ENCODE assay signal across 1 cellular context in the genomic region with DNA sequence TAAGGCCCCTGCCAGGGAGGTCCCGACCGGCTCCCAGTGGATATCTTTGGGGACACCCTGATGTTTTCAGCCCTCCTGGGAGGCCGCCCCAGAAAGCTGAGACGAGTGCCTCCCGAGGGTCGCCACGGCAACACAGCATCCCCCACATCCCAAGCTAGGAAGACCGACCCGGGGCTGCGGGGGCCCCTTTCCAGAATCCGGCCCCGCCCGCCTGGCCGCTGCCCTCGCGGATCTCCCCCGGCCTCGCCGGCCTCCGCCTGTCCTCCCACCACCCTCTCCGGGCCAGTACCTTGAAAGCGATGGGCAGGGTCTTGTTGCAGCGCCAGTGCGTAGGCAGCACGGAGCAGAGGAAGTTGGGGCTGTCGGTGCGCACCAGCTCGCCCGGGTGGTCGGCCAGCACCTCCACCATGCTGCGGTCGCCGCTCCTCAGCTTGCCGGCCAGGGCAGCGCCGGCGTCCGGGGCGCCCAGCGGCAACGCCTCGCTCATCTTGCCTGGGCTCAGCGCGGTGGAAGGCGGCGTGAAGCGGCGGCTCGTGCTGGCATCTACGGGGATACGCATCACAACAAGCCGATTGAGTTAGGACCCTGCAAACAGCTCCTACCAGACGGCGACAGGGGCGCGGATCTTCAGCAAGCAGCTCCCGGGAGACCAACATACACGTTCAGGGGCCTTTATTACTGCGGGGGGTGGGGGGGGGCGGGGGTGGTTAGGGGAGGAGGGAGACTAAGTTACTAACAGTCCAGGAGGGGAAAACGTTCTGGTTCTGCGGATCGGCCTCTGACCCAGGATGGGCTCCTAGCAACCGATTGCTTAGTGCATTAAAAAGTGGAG.
A peak's percentile ranks its signal among the peaks of the same experiment; 100 is the strongest.
TF ChIP-seq lines count a peak whose summit lies in the region.

No MANE protein-coding gene starts in this region.

TF ChIP-seq in H1, 55 proteins besides CTCF, POLR2A, EP300 and RAD21 (continued from another document):
- TF ChIP-seq, protein P1, sequence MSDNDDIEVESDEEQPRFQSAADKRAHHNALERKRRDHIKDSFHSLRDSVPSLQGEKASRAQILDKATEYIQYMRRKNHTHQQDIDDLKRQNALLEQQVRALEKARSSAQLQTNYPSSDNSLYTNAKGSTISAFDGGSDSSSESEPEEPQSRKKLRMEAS (IDR thresholded peaks at IDR 0.05), result peak; percentile 42
